In the genomic region with DNA sequence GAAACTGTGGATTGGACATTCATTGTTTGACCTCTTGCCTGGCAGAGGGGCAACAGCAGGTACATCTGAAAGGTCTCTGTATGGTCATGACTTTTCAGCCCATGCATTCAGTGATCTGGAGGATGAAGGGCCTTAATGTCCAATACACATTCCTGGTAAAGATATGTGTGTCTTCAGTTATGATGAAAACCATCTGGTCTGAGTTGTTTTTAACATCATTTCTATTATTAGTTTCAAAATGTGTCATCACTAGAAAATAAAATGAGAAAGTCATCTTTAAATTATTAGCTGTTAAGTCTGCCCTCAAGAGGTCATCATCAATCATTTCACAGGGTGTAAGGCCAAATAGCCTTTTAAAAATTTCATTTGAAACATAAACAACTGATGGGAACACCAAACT, we compare ENCODE assay signal across 26 cellular contexts.
DNase-seq lines count a peak whose midpoint lies in the region; TF ChIP-seq lines count a peak whose summit lies in the region.
"Had no signal": no experiment of that assay in that cellular context is flagged by ENCODE, and none has a peak within 500 bp of the region (broad histone marks: within the 10 kb centered on the region; RNA-seq: fewer than 3 reads in every experiment).

No MANE protein-coding gene starts in this region.

- no peaks in the 10 kb centered on the region for H3K4me1 Mint-ChIP-seq in activated naive CD4-positive, alpha-beta T cell treated with anti-CD3 and anti-CD28 coated beads, Interleukin-2, amount 10 ng/mL, durations not matched to agents 7 days and 5 days
- H3K4me1 Mint-ChIP-seq: CD4-positive, alpha-beta memory T cell; stimulated activated naive CD8-positive, alpha-beta T cell treated with anti-CD3 and anti-CD28 coated beads, Interleukin-15, amount 100 ng/mL, for 72 hours; T-helper 17 cell had no signal

- no peak overlapping the region for H3K27ac Mint-ChIP-seq in activated naive CD4-positive, alpha-beta T cell treated with anti-CD3 and anti-CD28 coated beads, Interleukin-2, amount 10 ng/mL, durations not matched to agents 7 days and 5 days
- H3K27ac Mint-ChIP-seq: activated T-cell treated with anti-CD3 and anti-CD28 coated beads, Interleukin-2, amount 50 U/mL, for 24 hours; CD4-positive, alpha-beta memory T cell; stimulated activated naive CD8-positive, alpha-beta T cell treated with anti-CD3 and anti-CD28 coated beads, Interleukin-15, amount 100 ng/mL, for 72 hours; T-helper 17 cell had no signal

- no peaks in the 10 kb centered on the region for H3K27me3 Mint-ChIP-seq in activated naive CD4-positive, alpha-beta T cell treated with anti-CD3 and anti-CD28 coated beads, Interleukin-2, amount 10 ng/mL, durations not matched to agents 7 days and 5 days
- H3K27me3 Mint-ChIP-seq: CD4-positive, alpha-beta memory T cell; stimulated activated naive CD8-positive, alpha-beta T cell treated with anti-CD3 and anti-CD28 coated beads, Interleukin-15, amount 100 ng/mL, for 72 hours had no signal

- no peaks in the 10 kb centered on the region for H3K79me2 ChIP-seq in osteoblast (ENCODE audit: insufficient read depth, low read length)

- no peaks in the 10 kb centered on the region for H4K20me1 ChIP-seq in osteoblast (ENCODE audit: insufficient read depth, low read length)

- no peak for TF ChIP-seq CTCF in osteoblast (IDR thresholded peaks at IDR 0.05; ENCODE audit: extremely low read depth, low read depth, low read length)
- TF ChIP-seq CTCF in left ventricle myocardium inferior (IDR thresholded peaks at IDR 0.05; ENCODE audit: borderline replicate concordance) = no peak

- H3K4me1 ChIP-seq in adipocyte (ENCODE audit: control insufficient read depth, insufficient read depth, low read length) (peaks cover 8% of the 10 kb centered on the region), osteoblast (ENCODE audit: insufficient read depth, low read length) (no peaks in the 10 kb centered on the region), left ventricle myocardium inferior (no peaks in the 10 kb centered on the region)
- H3K4me1 ChIP-seq: thyroid gland had no signal

- H3K9ac ChIP-seq in adipocyte (ENCODE audit: low read length) = no peak overlapping the region
- H3K9ac ChIP-seq: SK-N-SH had no signal

- CTCF ChIA-PET in activated naive CD4-positive, alpha-beta T cell treated with anti-CD3 and anti-CD28 coated beads, Interleukin-2, amount 10 ng/mL, durations not matched to agents 7 days and 5 days (lab: Charles Lee) = no interaction called here

- no peaks in the 10 kb centered on the region for H3K36me3 Mint-ChIP-seq in activated naive CD4-positive, alpha-beta T cell treated with anti-CD3 and anti-CD28 coated beads, Interleukin-2, amount 10 ng/mL, durations not matched to agents 7 days and 5 days
- H3K36me3 Mint-ChIP-seq: CD4-positive, alpha-beta memory T cell had no signal

- no peaks in the 10 kb centered on the region for H3K27me3 ChIP-seq in adipocyte (replicated peaks; ENCODE audit: control insufficient read depth, insufficient read depth, low read length)
- no peaks in the 10 kb centered on the region for H3K27me3 ChIP-seq in osteoblast (ENCODE audit: insufficient read depth, low read length)
- no peaks in the 10 kb centered on the region for H3K27me3 ChIP-seq in left ventricle myocardium inferior (ENCODE audit: low read depth)
- H3K27me3 ChIP-seq: dorsolateral prefrontal cortex, thyroid gland had no signal

- H3K36me3 ChIP-seq in adipocyte (ENCODE audit: control insufficient read depth, insufficient read depth, low read length, severe bottlenecking) = no peaks in the 10 kb centered on the region
- H3K36me3 ChIP-seq in osteoblast (ENCODE audit: insufficient read depth, low read length) = no peaks in the 10 kb centered on the region
- H3K36me3 ChIP-seq in left ventricle myocardium inferior = no peaks in the 10 kb centered on the region
- H3K36me3 ChIP-seq: thyroid gland had no signal

- H3K27ac ChIP-seq in osteoblast (ENCODE audit: low read depth, low read length) = no peak overlapping the region
- no peak overlapping the region for H3K27ac ChIP-seq in left ventricle myocardium inferior (replicated peaks)
- H3K27ac ChIP-seq: dorsolateral prefrontal cortex, thyroid gland had no signal

- H3K4me3 ChIP-seq in adipocyte (ENCODE audit: low read length) (no peak overlapping the region), osteoblast (ENCODE audit: insufficient read depth, low read length) (no peak overlapping the region), left ventricle myocardium inferior (no peak overlapping the region)
- H3K4me3 ChIP-seq: dorsolateral prefrontal cortex, thyroid gland had no signal

- DNase-seq in GM03348 (ENCODE audit: low spot score) (peak; percentile 76), adipocyte (ENCODE audit: low read depth) (peak; percentile 18), fibroblast of peridontal ligament (ENCODE audit: extremely low read depth) (peak; percentile 49), osteoblast (ENCODE audit: insufficient read length, low spot score, missing footprints) (peak; percentile 46), left ventricle myocardium inferior (no peak), NOMO-1 (lab: John Stamatoyannopoulos, UW; ENCODE audit: unreplicated experiment in 2 of 2) (no peak)
- DNase-seq in activated CD4-positive, CD25-positive, alpha-beta regulatory T cell treated with anti-CD3 and anti-CD28 coated beads, Interleukin-2, amount 50 U/mL, for 72 hours = no peak
- DNase-seq in activated naive CD4-positive, alpha-beta T cell treated with anti-CD3 and anti-CD28 coated beads, Interleukin-2, amount 10 ng/mL, durations not matched to agents 7 days and 5 days = no peak
- DNase-seq: activated CD8-positive, alpha-beta memory T cell treated with anti-CD3 and anti-CD28 coated beads for 24 hours; activated naive CD4-positive, alpha-beta T cell; activated T-cell treated with anti-CD3 and anti-CD28 coated beads, Interleukin-2, amount 50 U/mL, for 24 hours; amygdala; CD4-positive, alpha-beta memory T cell; central memory CD4-positive, alpha-beta T cell; DMS153; dorsolateral prefrontal cortex; islet precursor cell; NCI-H2029 treated with DMSO at 0.1 percent for 48 hours; NCI-H2227 treated with DMSO at 0.1 percent for 48 hours; NCI-H69; right cardiac atrium; SK-N-SH; stimulated activated CD4-positive, alpha-beta T cell treated with anti-CD3 and anti-CD28 coated beads, Interleukin-12 subunit alpha, Interleukin-12 subunit beta, amount 100 ng/mL, for 4 hours; stimulated activated naive CD8-positive, alpha-beta T cell treated with anti-CD3 and anti-CD28 coated beads, Interleukin-15, amount 100 ng/mL, for 72 hours; T-helper 17 cell; thyroid gland had no signal

- intact Hi-C loops in left ventricle myocardium inferior (cut with micrococcal nuclease) = no loop called here

- H3K4me2 ChIP-seq in osteoblast (ENCODE audit: insufficient read depth, low read length) = no peak overlapping the region
- H3K4me2 ChIP-seq: SK-N-SH had no signal

- no peaks in the 10 kb centered on the region for H3K9me3 ChIP-seq in adipocyte (ENCODE audit: control insufficient read depth, low read length)
- no peaks in the 10 kb centered on the region for H3K9me3 ChIP-seq in osteoblast (ENCODE audit: low read depth, low read length)
- no peaks in the 10 kb centered on the region for H3K9me3 ChIP-seq in left ventricle myocardium inferior (replicated peaks)
- H3K9me3 ChIP-seq: SK-N-SH, thyroid gland had no signal

- H3K9me3 Mint-ChIP-seq in activated naive CD4-positive, alpha-beta T cell treated with anti-CD3 and anti-CD28 coated beads, Interleukin-2, amount 10 ng/mL, durations not matched to agents 7 days and 5 days = no peaks in the 10 kb centered on the region
- H3K9me3 Mint-ChIP-seq: activated T-cell treated with anti-CD3 and anti-CD28 coated beads, Interleukin-2, amount 50 U/mL, for 24 hours; stimulated activated naive CD8-positive, alpha-beta T cell treated with anti-CD3 and anti-CD28 coated beads, Interleukin-15, amount 100 ng/mL, for 72 hours had no signal

- no peak overlapping the region for H2AFZ ChIP-seq in osteoblast (ENCODE audit: low read length)

- no peak overlapping the region for H3K4me3 Mint-ChIP-seq in activated naive CD4-positive, alpha-beta T cell treated with anti-CD3 and anti-CD28 coated beads, Interleukin-2, amount 10 ng/mL, durations not matched to agents 7 days and 5 days
- H3K4me3 Mint-ChIP-seq: activated T-cell treated with anti-CD3 and anti-CD28 coated beads, Interleukin-2, amount 50 U/mL, for 24 hours; CD4-positive, alpha-beta memory T cell; stimulated activated naive CD8-positive, alpha-beta T cell treated with anti-CD3 and anti-CD28 coated beads, Interleukin-15, amount 100 ng/mL, for 72 hours; T-helper 17 cell had no signal

Comparison
In these comparisons a context has a peak if more than half of its experiments do, and no peak if none do; other contexts are left out.
1. DNase-seq: peak in GM03348 (single experiment), adipocyte (single experiment), fibroblast of peridontal ligament (single experiment) and osteoblast (single experiment); none in activated CD4-positive, CD25-positive, alpha-beta regulatory T cell treated with anti-CD3 and anti-CD28 coated beads, Interleukin-2, amount 50 U/mL, for 72 hours (single experiment), left ventricle myocardium inferior (single experiment), NOMO-1 (0 of 2) and activated naive CD4-positive, alpha-beta T cell treated with anti-CD3 and anti-CD28 coated beads, Interleukin-2, amount 10 ng/mL, durations not matched to agents 7 days and 5 days (single experiment).